2 cellular contexts compared by ENCODE assay signal in the genomic region with DNA sequence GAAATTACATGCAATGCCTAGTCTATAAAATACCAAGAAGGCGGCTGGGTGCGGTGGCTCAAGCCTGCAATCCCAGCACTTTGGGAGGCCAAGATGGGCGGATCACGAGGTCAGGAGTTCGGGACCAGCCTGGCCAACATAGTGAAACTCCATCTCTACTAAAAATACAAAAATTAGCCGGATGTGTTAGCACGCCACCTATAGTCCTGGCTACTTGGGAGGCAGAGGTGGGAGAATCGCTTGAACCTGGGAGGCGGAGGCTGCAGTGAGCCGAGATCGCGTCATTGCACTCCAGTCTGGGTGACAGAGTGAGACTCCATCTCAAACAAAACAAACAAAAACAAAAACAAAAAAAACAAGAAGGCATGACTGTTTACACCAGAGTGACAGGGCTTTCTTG.
A peak's percentile ranks its signal among the peaks of the same experiment; 100 is the strongest.
TF ChIP-seq lines count a peak whose summit lies in the region.

No MANE protein-coding gene starts in this region.

TF ChIP-seq in HCT116, 20 proteins besides CTCF, POLR2A, EP300 and RAD21:
- TF ChIP-seq CBX3 (IDR thresholded peaks at IDR 0.05; ENCODE audit: low read depth) = peak; percentile 37; the same call in 1 of the 2 replicates

TF ChIP-seq in K562, 482 proteins besides CTCF, POLR2A, EP300 and RAD21:
- TF ChIP-seq ETV1 (tag; conservative IDR thresholded peaks at IDR 0.05; ENCODE audit: low read depth) (peak; percentile 78), CC2D1A (IDR thresholded peaks at IDR 0.05) (0 out of 2 replicates have a peak, but pooled peaks have one; percentile 50)
- TF ChIP-seq, protein P1, sequence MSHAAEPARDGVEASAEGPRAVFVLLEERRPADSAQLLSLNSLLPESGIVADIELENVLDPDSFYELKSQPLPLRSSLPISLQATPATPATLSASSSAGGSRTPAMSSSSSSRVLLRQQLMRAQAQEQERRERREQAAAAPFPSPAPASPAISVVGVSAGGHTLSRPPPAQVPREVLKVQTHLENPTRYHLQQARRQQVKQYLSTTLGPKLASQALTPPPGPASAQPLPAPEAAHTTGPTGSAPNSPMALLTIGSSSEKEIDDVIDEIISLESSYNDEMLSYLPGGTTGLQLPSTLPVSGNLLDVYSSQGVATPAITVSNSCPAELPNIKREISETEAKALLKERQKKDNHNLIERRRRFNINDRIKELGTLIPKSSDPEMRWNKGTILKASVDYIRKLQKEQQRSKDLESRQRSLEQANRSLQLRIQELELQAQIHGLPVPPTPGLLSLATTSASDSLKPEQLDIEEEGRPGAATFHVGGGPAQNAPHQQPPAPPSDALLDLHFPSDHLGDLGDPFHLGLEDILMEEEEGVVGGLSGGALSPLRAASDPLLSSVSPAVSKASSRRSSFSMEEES (CRISPR knock-in tag; IDR thresholded peaks at IDR 0.05) = peak; percentile 12; the same call in 1 of the 2 replicates
- TF ChIP-seq, protein P2, sequence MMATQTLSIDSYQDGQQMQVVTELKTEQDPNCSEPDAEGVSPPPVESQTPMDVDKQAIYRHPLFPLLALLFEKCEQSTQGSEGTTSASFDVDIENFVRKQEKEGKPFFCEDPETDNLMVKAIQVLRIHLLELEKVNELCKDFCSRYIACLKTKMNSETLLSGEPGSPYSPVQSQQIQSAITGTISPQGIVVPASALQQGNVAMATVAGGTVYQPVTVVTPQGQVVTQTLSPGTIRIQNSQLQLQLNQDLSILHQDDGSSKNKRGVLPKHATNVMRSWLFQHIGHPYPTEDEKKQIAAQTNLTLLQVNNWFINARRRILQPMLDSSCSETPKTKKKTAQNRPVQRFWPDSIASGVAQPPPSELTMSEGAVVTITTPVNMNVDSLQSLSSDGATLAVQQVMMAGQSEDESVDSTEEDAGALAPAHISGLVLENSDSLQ (IDR thresholded peaks at IDR 0.05) = peak; percentile 13; the same call in 1 of the 2 replicates
